Comparison of ENCODE assay signal across 15 cellular contexts in genomic region chr1:35565742-35566133, GRCh38.
"Had no signal": no experiment of that assay in that cellular context is flagged by ENCODE, and none has a peak within 500 bp of the region (broad histone marks: within the 10 kb centered on the region; RNA-seq: fewer than 3 reads in every experiment).

No MANE protein-coding gene starts in this region.

- H3K27ac ChIP-seq: breast epithelium, PC-9 had no signal

- DNase-seq: activated B cell treated with CpG ODN at 0.5 μM for 24 hours; activated CD4-positive, alpha-beta T cell treated with anti-CD3 and anti-CD28 coated beads for 1 hour; activated CD4-positive, alpha-beta T cell treated with anti-CD3 and anti-CD28 coated beads, Interleukin-2, amount 10 ng/mL, durations not matched to agents 24 days and 14 days; activated CD4-positive, alpha-beta T cell treated with anti-CD3 and anti-CD28 coated beads, Interleukin-2, amount 50 U/mL, for 48 hours; activated T-cell treated with anti-CD3 and anti-CD28 coated beads, Interleukin-2, amount 50 U/mL, for 4 hours; Kasumi-1; KBM-7; NCI-H146; NCI-H187 treated with DMSO at 0.1 percent for 48 hours; NCI-H2081 treated with DMSO at 0.1 percent for 48 hours; NCI-H446; PC-9; SHP77 treated with DMSO at 0.1 percent for 48 hours had no signal

- H3K9me3 ChIP-seq: breast epithelium had no signal

- H3K27me3 ChIP-seq: breast epithelium had no signal

- ATAC-seq: activated CD8-positive, alpha-beta memory T cell treated with anti-CD3 and anti-CD28 coated beads, Interleukin-2, amount 10 ng/mL, durations not matched to agents 7 days and 5 days; activated T-cell treated with anti-CD3 and anti-CD28 coated beads, Interleukin-2, amount 50 U/mL, for 4 hours had no signal

- H3K4me3 ChIP-seq: breast epithelium, PC-9 had no signal

- H3K36me3 ChIP-seq: breast epithelium had no signal
